Comparison of ENCODE assay signal across 23 cellular contexts in the genomic region with DNA sequence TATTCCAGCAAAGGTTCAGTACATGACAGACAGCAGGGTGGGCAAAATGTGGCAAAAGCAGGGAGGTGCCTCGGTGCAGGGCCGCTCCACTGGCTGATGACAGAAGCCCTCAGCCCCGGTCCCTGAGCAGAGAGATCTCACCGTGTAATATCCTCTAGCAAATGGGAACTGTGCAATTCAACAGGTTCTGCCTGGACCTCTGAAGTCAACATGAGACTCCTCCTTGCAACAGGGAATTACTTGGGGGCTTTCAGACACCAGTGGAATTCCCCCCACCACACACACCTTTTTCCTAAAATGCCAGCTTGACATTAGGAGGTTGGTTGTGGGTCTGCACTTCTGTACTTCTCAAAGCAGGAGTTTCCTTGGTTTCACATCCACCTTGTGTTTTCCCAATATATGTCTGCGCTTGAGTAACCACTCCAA. TPM values are rescaled to one million over a fixed set of nuclear protein-coding genes. Genes with fewer than 3 reads are reported as not detected.
DNase-seq lines count a peak whose midpoint lies in the region; ATAC-seq and TF ChIP-seq lines count a peak whose summit lies in the region.
"Had no signal": no experiment of that assay in that cellular context is flagged by ENCODE, and none has a peak within 500 bp of the region (broad histone marks: within the 10 kb centered on the region; RNA-seq: fewer than 3 reads in every experiment).

No MANE protein-coding gene starts in this region.

- peaks cover 9% of the 10 kb centered on the region for H3F3A ChIP-seq in smooth muscle cell (ENCODE audit: low read depth)

- H3K36me3 ChIP-seq in smooth muscle cell (ENCODE audit: low read depth) (no peaks in the 10 kb centered on the region), thyroid gland (no peaks in the 10 kb centered on the region)
- H3K36me3 ChIP-seq: cardiac muscle cell, HAP-1, tibial artery had no signal

- intact Hi-C loops in Calu3 (cut with micrococcal nuclease; ENCODE audit: unreplicated experiment) (loop anchor here (1.0 to 2.0 kb wide), 2 partner anchors 49 to 171 kb away; no protein-coding TSS in a partner anchor), thyroid gland (cut with DNase I) (loop anchor here (10.0 kb wide), 1 partner anchor 53 kb away; the partner anchor contains the start of gene SPRED2)

- H3K4me1 Mint-ChIP-seq in Calu3 (ENCODE audit: low read depth, unreplicated experiment): peaks cover 100% of the 10 kb centered on the region
- H3K4me1 Mint-ChIP-seq in activated naive CD8-positive, alpha-beta T cell treated with anti-CD3 and anti-CD28 coated beads for 36 hours: peaks cover 54% of the 10 kb centered on the region
- H3K4me1 Mint-ChIP-seq in T-cell: peaks cover 25 to 28% (median 26%) of the 10 kb centered on the region in 3 donors

- H3K4me3 ChIP-seq in smooth muscle cell (no peak overlapping the region), thyroid gland (replicated peaks in 1 of 3) (no peak overlapping the region)
- H3K4me3 ChIP-seq: cardiac muscle cell, dorsolateral prefrontal cortex, HAP-1, tibial artery had no signal

- peaks cover 63% of the 10 kb centered on the region for H3K79me2 ChIP-seq in smooth muscle cell (ENCODE audit: low read depth)

- peak overlapping the region; percentile 35 for H3K27ac Mint-ChIP-seq in Calu3 (ENCODE audit: unreplicated experiment)
- H3K27ac Mint-ChIP-seq in activated naive CD8-positive, alpha-beta T cell treated with anti-CD3 and anti-CD28 coated beads for 36 hours: no peak overlapping the region
- H3K27ac Mint-ChIP-seq in T-cell: no peak overlapping the region
- H3K27ac Mint-ChIP-seq: activated CD4-positive, alpha-beta T cell treated with anti-CD3 and anti-CD28 coated beads for 36 hours; IgD-negative memory B cell; mesothelial cell of epicardium had no signal

- no peak overlapping the region for H3K4me2 ChIP-seq in smooth muscle cell

- H2AFZ ChIP-seq in smooth muscle cell (ENCODE audit: low read depth): no peak overlapping the region

- ATAC-seq in T-cell (replicated peaks in 1 of 4) (no peak), GM18858 (IDR thresholded peaks at IDR 0.05; ENCODE audit: unreplicated experiment) (no peak)
- ATAC-seq: activated CD4-positive, alpha-beta T cell treated with anti-CD3 and anti-CD28 coated beads for 36 hours; SK-N-SH treated with all-trans-retinoic acid at 6 μM for 48 hours had no signal

- no peaks in the 10 kb centered on the region for H3K27me3 Mint-ChIP-seq in Calu3 (ENCODE audit: unreplicated experiment)
- H3K27me3 Mint-ChIP-seq in activated naive CD8-positive, alpha-beta T cell treated with anti-CD3 and anti-CD28 coated beads for 36 hours: peaks cover 63% of the 10 kb centered on the region
- H3K27me3 Mint-ChIP-seq in T-cell: no peaks in the 10 kb centered on the region

- CTCF ChIA-PET in Calu3 (lab: Charles Lee) (interaction anchor here (1.5 kb wide), 1 partner anchor 116 kb away, joined by 7 read pairs; no protein-coding TSS in a partner anchor), T-cell (lab: Charles Lee) (no interaction called here)

- POLR2A ChIA-PET in T-cell (lab: Charles Lee): no interaction called here

- DNase-seq in Calu3 (no peak), MV-4-11 (lab: John Stamatoyannopoulos, UW) (peak; percentile 11), smooth muscle cell (lab: John Stamatoyannopoulos, UW; ENCODE audit: unreplicated experiment) (no peak), hippocampal formation (lab: John Stamatoyannopoulos, UW) (no peak), T-cell (no peak), thyroid gland (no peak)
- no peak for DNase-seq in activated naive CD8-positive, alpha-beta T cell treated with anti-CD3 and anti-CD28 coated beads for 36 hours
- DNase-seq: activated CD4-positive, alpha-beta T cell treated with anti-CD3 and anti-CD28 coated beads for 36 hours; amniotic stem cell; dorsolateral prefrontal cortex; foreskin fibroblast; NCI-H187 treated with DMSO at 0.1 percent for 48 hours; NCI-H2227 treated with DMSO at 0.1 percent for 48 hours; NCI-H82; retina; stimulated activated CD4-positive, alpha-beta T cell treated with anti-CD3 and anti-CD28 coated beads, Interleukin-12 subunit alpha, Interleukin-12 subunit beta, amount 100 ng/mL, for 4 hours; tibial artery had no signal

- H3K36me3 Mint-ChIP-seq in Calu3 (ENCODE audit: insufficient read depth, unreplicated experiment) (peaks cover 11% of the 10 kb centered on the region), T-cell (no peaks in the 10 kb centered on the region)
- no peaks in the 10 kb centered on the region for H3K36me3 Mint-ChIP-seq in activated naive CD8-positive, alpha-beta T cell treated with anti-CD3 and anti-CD28 coated beads for 36 hours
- H3K36me3 Mint-ChIP-seq: mesothelial cell of epicardium had no signal

- no TSS peak for BruUV-seq in Calu3 (replicated peaks; lab: Mats Ljungman, UMichigan)

- no peaks in the 10 kb centered on the region for H3K27me3 ChIP-seq in smooth muscle cell (ENCODE audit: low read depth)
- H3K27me3 ChIP-seq in thyroid gland: no peaks in the 10 kb centered on the region
- H3K27me3 ChIP-seq: cardiac muscle cell, dorsolateral prefrontal cortex, tibial artery had no signal

- no peak for TF ChIP-seq POLR2A in thyroid gland (IDR thresholded peaks at IDR 0.05)

- H3K9me3 Mint-ChIP-seq in Calu3 (ENCODE audit: low read depth, unreplicated experiment): no peaks in the 10 kb centered on the region
- no peaks in the 10 kb centered on the region for H3K9me3 Mint-ChIP-seq in activated naive CD8-positive, alpha-beta T cell treated with anti-CD3 and anti-CD28 coated beads for 36 hours
- H3K9me3 Mint-ChIP-seq in T-cell: no peaks in the 10 kb centered on the region
- H3K9me3 Mint-ChIP-seq: IgD-negative memory B cell, mesothelial cell of epicardium had no signal

- H3K9ac ChIP-seq in smooth muscle cell (ENCODE audit: low read depth): no peak overlapping the region

- H3K9me3 ChIP-seq in smooth muscle cell (replicated peaks; ENCODE audit: low read depth) (no peaks in the 10 kb centered on the region), thyroid gland (no peaks in the 10 kb centered on the region)
- H3K9me3 ChIP-seq: HAP-1, tibial artery had no signal

- 94% methylated on average over 5 of the region's 5 CpGs for WGBS in smooth muscle cell (ENCODE audit: low lambda C conversion rate)
- WGBS in thyroid gland, 2 donors: 75 to 84% methylated on average over 5 of the region's 5 CpGs

- H3K27ac ChIP-seq in smooth muscle cell (ENCODE audit: low read depth): peak overlapping the region; percentile 83
- H3K27ac ChIP-seq in thyroid gland: peak overlapping the region in 1 of 3 donors; percentile 88
- H3K27ac ChIP-seq: cardiac muscle cell, tibial artery had no signal

- peaks cover 96% of the 10 kb centered on the region for H4K20me1 ChIP-seq in smooth muscle cell (ENCODE audit: low read depth)

- H3K4me3 Mint-ChIP-seq in Calu3 (ENCODE audit: low read depth, unreplicated experiment) (peak overlapping the region; percentile 32), T-cell (peak overlapping the region in 1 of 3 donors; percentile 71)
- peak overlapping the region; percentile 26 for H3K4me3 Mint-ChIP-seq in activated naive CD8-positive, alpha-beta T cell treated with anti-CD3 and anti-CD28 coated beads for 36 hours
- H3K4me3 Mint-ChIP-seq: activated CD4-positive, alpha-beta T cell treated with anti-CD3 and anti-CD28 coated beads for 36 hours; IgD-negative memory B cell; mesothelial cell of epicardium had no signal

- peaks cover 24% of the 10 kb centered on the region for H3K4me1 ChIP-seq in smooth muscle cell (ENCODE audit: low read depth)
- H3K4me1 ChIP-seq in thyroid gland: peaks cover 29 to 46% of the 10 kb centered on the region in 2 donors

- TF ChIP-seq CTCF in Calu3 (IDR thresholded peaks at IDR 0.05; ENCODE audit: unreplicated experiment): no peak
- no peak for TF ChIP-seq CTCF in smooth muscle cell (IDR thresholded peaks at IDR 0.05; ENCODE audit: borderline replicate concordance, insufficient read depth, poor library complexity, severe bottlenecking)
- no peak for TF ChIP-seq CTCF in thyroid gland (IDR thresholded peaks at IDR 0.05)

RNA-seq across cellular contexts. Expression of gene SPRED2, which starts 50.8 kb away (rescaled TPM):
- total RNA-seq in Calu3 (2022): 28.9 and 33.3 TPM in 2 replicates
- 1 to 10 TPM; 9.5 to 9.7 TPM for total RNA-seq in activated naive CD8-positive, alpha-beta T cell treated with anti-CD3 and anti-CD28 coated beads for 36 hours
- 18.3 and 21.3 TPM in 2 replicates for total RNA-seq in smooth muscle cell
- 23.0 and 23.7 TPM in 2 replicates for polyA plus RNA-seq in smooth muscle cell
- 1 to 10 TPM in 3 of 5 donors, under 1 TPM in 2; 0.73 to 3.2 (median 1.2) TPM for total RNA-seq in T-cell
- 10 to 100 TPM; 18.8 to 44.0 (median 25.4) TPM for total RNA-seq in thyroid gland
